1 cellular context compared by ENCODE assay signal in the genomic region with DNA sequence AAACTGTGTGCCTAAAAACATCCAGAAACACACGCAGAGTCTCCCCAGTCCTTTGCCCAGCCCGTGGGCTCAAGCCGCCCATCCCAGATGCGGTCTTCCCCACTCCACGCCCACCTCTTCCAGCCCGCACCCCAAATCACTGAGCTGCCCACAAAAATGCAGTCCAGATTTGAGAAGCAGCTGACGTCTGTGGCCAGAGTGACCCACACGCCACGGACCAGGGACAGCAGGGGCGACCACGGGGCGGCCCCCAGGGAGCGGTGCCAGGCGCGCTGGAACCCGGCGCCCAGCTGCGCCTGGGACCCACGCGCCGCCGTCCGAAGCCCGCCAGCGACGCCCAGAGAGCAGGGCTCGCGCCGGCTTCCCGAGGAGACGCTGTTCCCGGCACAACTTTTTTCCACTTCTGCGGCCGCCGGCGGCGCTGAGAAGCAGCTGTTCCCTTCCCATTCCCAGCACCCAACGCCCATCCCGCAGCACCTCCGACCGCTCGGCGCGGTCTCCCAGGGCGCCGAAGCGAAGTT.
A peak's percentile ranks its signal among the peaks of the same experiment; 100 is the strongest.
TF ChIP-seq lines count a peak whose summit lies in the region.

No MANE protein-coding gene starts in this region.

TF ChIP-seq in HEK293, 187 proteins besides CTCF, POLR2A, EP300 and RAD21 (continued from another document):
- no peak for TF ChIP-seq ZNF292 (tag by site-specific recombination; IDR thresholded peaks at IDR 0.05; ENCODE audit: borderline replicate concordance, low read depth)
- TF ChIP-seq, protein P1, sequence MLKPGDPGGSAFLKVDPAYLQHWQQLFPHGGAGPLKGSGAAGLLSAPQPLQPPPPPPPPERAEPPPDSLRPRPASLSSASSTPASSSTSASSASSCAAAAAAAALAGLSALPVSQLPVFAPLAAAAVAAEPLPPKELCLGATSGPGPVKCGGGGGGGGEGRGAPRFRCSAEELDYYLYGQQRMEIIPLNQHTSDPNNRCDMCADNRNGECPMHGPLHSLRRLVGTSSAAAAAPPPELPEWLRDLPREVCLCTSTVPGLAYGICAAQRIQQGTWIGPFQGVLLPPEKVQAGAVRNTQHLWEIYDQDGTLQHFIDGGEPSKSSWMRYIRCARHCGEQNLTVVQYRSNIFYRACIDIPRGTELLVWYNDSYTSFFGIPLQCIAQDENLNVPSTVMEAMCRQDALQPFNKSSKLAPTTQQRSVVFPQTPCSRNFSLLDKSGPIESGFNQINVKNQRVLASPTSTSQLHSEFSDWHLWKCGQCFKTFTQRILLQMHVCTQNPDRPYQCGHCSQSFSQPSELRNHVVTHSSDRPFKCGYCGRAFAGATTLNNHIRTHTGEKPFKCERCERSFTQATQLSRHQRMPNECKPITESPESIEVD (tag by site-specific recombination; IDR thresholded peaks at IDR 0.05) = no peak
- peak; percentile 55; the same call in 1 of the 2 replicates for TF ChIP-seq ZNF335 (tag by site-specific recombination; conservative IDR thresholded peaks at IDR 0.05)
- no peak for TF ChIP-seq KLF10 (tag by site-specific recombination; IDR thresholded peaks at IDR 0.05)
- TF ChIP-seq ZBTB17 (tag by site-specific recombination; IDR thresholded peaks at IDR 0.05) = peak; percentile 31; the same call in 1 of the 2 replicates
- TF ChIP-seq ZIC2 (tag by site-specific recombination; IDR thresholded peaks at IDR 0.05) = peak; percentile 81
- TF ChIP-seq ZNF341 (tag by site-specific recombination; IDR thresholded peaks at IDR 0.05; ENCODE audit: low read depth) = peak; percentile 92
- peak; percentile 33; the same call in 1 of the 2 replicates for TF ChIP-seq SP3 (tag by site-specific recombination; IDR thresholded peaks at IDR 0.05)
- no peak for TF ChIP-seq ZNF350 (tag by site-specific recombination; IDR thresholded peaks at IDR 0.05)
- 0 out of 2 replicates have a peak, but pooled peaks have one; percentile 73 for TF ChIP-seq GLIS2 (tag by site-specific recombination; IDR thresholded peaks at IDR 0.05)
- TF ChIP-seq, protein P2, sequence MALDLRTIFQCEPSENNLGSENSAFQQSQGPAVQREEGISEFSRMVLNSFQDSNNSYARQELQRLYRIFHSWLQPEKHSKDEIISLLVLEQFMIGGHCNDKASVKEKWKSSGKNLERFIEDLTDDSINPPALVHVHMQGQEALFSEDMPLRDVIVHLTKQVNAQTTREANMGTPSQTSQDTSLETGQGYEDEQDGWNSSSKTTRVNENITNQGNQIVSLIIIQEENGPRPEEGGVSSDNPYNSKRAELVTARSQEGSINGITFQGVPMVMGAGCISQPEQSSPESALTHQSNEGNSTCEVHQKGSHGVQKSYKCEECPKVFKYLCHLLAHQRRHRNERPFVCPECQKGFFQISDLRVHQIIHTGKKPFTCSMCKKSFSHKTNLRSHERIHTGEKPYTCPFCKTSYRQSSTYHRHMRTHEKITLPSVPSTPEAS (tag by site-specific recombination; IDR thresholded peaks at IDR 0.05) = 0 out of 2 replicates have a peak, but pooled peaks have one; percentile 4
- TF ChIP-seq EGR2 (tag by site-specific recombination; IDR thresholded peaks at IDR 0.05; ENCODE audit: low read depth) = peak; percentile 89
- TF ChIP-seq ZNF416 (tag by site-specific recombination; IDR thresholded peaks at IDR 0.05) = no peak
- TF ChIP-seq ZNF274 (IDR thresholded peaks at IDR 0.05; ENCODE audit: low read length) = no peak
- no peak for TF ChIP-seq ZNF274 (tag by site-specific recombination; IDR thresholded peaks at IDR 0.05; ENCODE audit: borderline replicate concordance)
- peak; percentile 75; the same call in 1 of the 2 replicates for TF ChIP-seq IKZF3 (tag by site-specific recombination; IDR thresholded peaks at IDR 0.05)
TF ChIP-seq in HEK293: peak in this region for 28.
